ENCODE assay signal across 1 cellular context in genomic region chr5:65101706-65102105, GRCh38.
TF ChIP-seq lines count a peak whose summit lies in the region.

No MANE protein-coding gene starts in this region.

TF ChIP-seq in GM23338, 12 proteins besides CTCF, POLR2A, EP300 and RAD21 (continued from another document):
- TF ChIP-seq ZNF462 (CRISPR knock-in tag; IDR thresholded peaks at IDR 0.05) (no peak), JUNB (IDR thresholded peaks at IDR 0.05; ENCODE audit: unreplicated experiment) (no peak), EZH2phosphoT487 (IDR thresholded peaks at IDR 0.05; ENCODE audit: unreplicated experiment) (no peak), REST (IDR thresholded peaks at IDR 0.05; ENCODE audit: unreplicated experiment) (no peak)
